In the genomic region with DNA sequence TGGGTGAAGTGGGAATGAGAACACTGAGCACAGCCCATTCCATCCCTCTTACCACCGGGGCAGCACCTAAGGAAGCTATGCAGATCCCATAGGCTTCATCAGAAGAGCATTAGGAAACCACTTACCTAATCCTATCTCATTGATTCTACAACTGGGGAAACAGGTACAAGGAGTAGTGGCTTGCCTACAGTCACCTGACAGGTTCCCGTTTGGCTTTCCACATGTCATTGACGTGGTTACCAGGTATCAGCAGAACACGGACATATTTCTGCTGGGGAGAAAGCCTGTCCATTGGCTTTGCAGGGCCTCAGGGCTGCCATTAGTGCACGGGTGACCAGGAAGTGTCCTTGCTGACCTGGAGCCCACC, we compare ENCODE assay signal across 16 cellular contexts. TPM values are rescaled to one million over a fixed set of nuclear protein-coding genes. Genes with fewer than 3 reads are reported as not detected.
"Had no signal": no experiment of that assay in that cellular context is flagged by ENCODE, and none has a peak within 500 bp of the region (broad histone marks: within the 10 kb centered on the region; RNA-seq: fewer than 3 reads in every experiment).

No MANE protein-coding gene starts in this region.

- ATAC-seq: naive thymus-derived CD8-positive, alpha-beta T cell; stimulated activated memory B cell treated with anti-CD40 and anti-IgM and Interleukin-4, amounts not matched to agents 10 μg/mL and 1 μg/mL and 100 μg/mL, for 72 hours; T-cell had no signal

- H3K4me3 ChIP-seq: cardiac muscle cell, sigmoid colon, spleen, uterus had no signal

- H3K4me1 ChIP-seq: uterus had no signal

- H3K27me3 ChIP-seq: cardiac muscle cell, sigmoid colon, uterus had no signal

- DNase-seq: activated B cell treated with CpG ODN at 0.5 μM for 24 hours; activated CD4-positive, alpha-beta memory T cell treated with anti-CD3 and anti-CD28 coated beads for 36 hours; activated CD4-positive, alpha-beta T cell treated with anti-CD3 and anti-CD28 coated beads for 4 hours; activated gamma-delta T cell treated with Interleukin-2 at 50 U/mL for 16 hours; activated T-cell treated with anti-CD3 and anti-CD28 coated beads for 4 hours; erythroblast; head of caudate nucleus; naive thymus-derived CD8-positive, alpha-beta T cell; sigmoid colon; spleen; stimulated activated CD4-positive, alpha-beta T cell treated with anti-CD3 and anti-CD28 coated beads, Interleukin-4, amount 100 ng/mL, for 4 hours; T-cell; uterus had no signal

- H3K27ac ChIP-seq: spleen, uterus had no signal

- H3K9me3 ChIP-seq: sigmoid colon, spleen, uterus had no signal

- H3K36me3 ChIP-seq: cardiac muscle cell, sigmoid colon, spleen, uterus had no signal

RNA-seq across cellular contexts. Expression of gene AFAP1L1, which starts 11.3 kb away (rescaled TPM):
- total RNA-seq: activated B cell treated with CpG ODN at 0.5 μM for 24 hours; activated CD4-positive, alpha-beta memory T cell treated with anti-CD3 and anti-CD28 coated beads for 36 hours; activated T-helper 1 cell treated with anti-CD3 and anti-CD28 coated beads, Interleukin-12 subunit alpha, Interleukin-12 subunit beta, Interleukin-2, Interleukin-4 antibody, amounts not matched to agents 30 ng/mL and 10 ng/mL and 1 ng/mL, durations not matched to agents 14 hours and 24 hours and 36 hours had no signal
